ENCODE assay signal across 22 cellular contexts in the genomic region with DNA sequence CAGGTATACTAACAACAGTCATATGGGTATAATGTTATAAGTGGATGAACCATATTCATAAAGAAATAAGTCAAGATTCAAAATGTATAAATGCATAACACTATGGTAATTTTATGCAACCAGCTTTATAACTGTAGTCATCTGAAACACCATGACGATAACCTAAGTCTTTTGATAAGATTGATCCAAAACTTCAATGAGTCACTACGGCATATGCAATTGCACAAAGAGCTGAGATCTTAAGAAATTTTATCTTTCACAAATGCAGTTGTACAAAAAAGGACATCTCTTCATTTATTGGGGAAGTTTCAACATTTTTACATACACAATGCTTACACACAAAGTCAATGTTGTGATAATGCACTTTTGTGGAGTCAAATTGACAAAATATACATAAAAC. TPM values are rescaled to one million over a fixed set of nuclear protein-coding genes. Genes with fewer than 3 reads are reported as not detected.
DNase-seq lines count a peak whose midpoint lies in the region; ATAC-seq and TF ChIP-seq lines count a peak whose summit lies in the region.
"Had no signal": no experiment of that assay in that cellular context is flagged by ENCODE, and none has a peak within 500 bp of the region (broad histone marks: within the 10 kb centered on the region; RNA-seq: fewer than 3 reads in every experiment).

No MANE protein-coding gene starts in this region.

- no peak for TF ChIP-seq CTCF in fibroblast of pulmonary artery (IDR thresholded peaks at IDR 0.05; ENCODE audit: low read length, missing control alignments)

- DNase-seq in SIG-M5 treated with dmso at 0.1 percent for 504 hours (lab: John Stamatoyannopoulos, UW; ENCODE audit: unreplicated experiment): peak; percentile 11
- no peak for DNase-seq in SIG-M5 (lab: John Stamatoyannopoulos, UW)
- peak; percentile 21 for DNase-seq in NCI-H226
- DNase-seq in fibroblast of pulmonary artery (ENCODE audit: low read depth): peak; percentile 14
- DNase-seq in left lobe of liver (ENCODE audit: low spot score): no peak
- no peak for DNase-seq in activated T-cell treated with anti-CD3 and anti-CD28 coated beads for 4 hours
- DNase-seq: ACHN; AML-193; BE2C; CD4-positive, alpha-beta T cell; CD8-positive, alpha-beta memory T cell; DMS53; DMS79 treated with DMSO at 0.1 percent for 48 hours; GF-D8; H7; HCEC 1CT had no signal

- H3K4me3 ChIP-seq in fibroblast of pulmonary artery (replicated peaks; ENCODE audit: low read depth, low read length): no peak overlapping the region
- H3K4me3 ChIP-seq: BLaER1 treated with 17β-estradiol and CSF1 and Interleukin-3, amounts not matched to agents 10 nM and 100 nM had no signal

- ATAC-seq in left lobe of liver (no peak), GM21528 (IDR thresholded peaks at IDR 0.05; ENCODE audit: low FRiP score, unreplicated experiment) (no peak), HG03442 (IDR thresholded peaks at IDR 0.05; ENCODE audit: unreplicated experiment) (no peak)

RNA-seq across cellular contexts. Expression of a gene that starts 20.3 kb away (rescaled TPM):
- total RNA-seq in left lobe of liver: not detected
- total RNA-seq: CD4-positive, alpha-beta T cell; CD8-positive, alpha-beta memory T cell; Daoy; G401; H1; H7 had no signal

Comparison
In these comparisons a context has a peak if more than half of its experiments do, and no peak if none do; other contexts are left out.
1. DNase-seq: peak in SIG-M5 treated with dmso at 0.1 percent for 504 hours (single experiment), NCI-H226 (single experiment) and fibroblast of pulmonary artery (single experiment); none in SIG-M5 (single experiment), left lobe of liver (single experiment) and activated T-cell treated with anti-CD3 and anti-CD28 coated beads for 4 hours (single experiment).